ENCODE assay signal across 8 cellular contexts in genomic region chr2:36966370-36967235, GRCh38. TPM values are rescaled to one million over a fixed set of nuclear protein-coding genes. Genes with fewer than 3 reads are reported as not detected.
DNase-seq lines count a peak whose midpoint lies in the region; ATAC-seq and TF ChIP-seq lines count a peak whose summit lies in the region.

Gene STRN (minus strand): TSS chr2:36966536. CDS start chr2:36966463, 73 bp downstream.

- ATAC-seq in GM18505 (IDR thresholded peaks at IDR 0.05; ENCODE audit: unreplicated experiment) (peak; percentile 99), HG02970 (IDR thresholded peaks at IDR 0.05; ENCODE audit: low FRiP score, unreplicated experiment) (peak; percentile 99)

- TF ChIP-seq POLR2A in GM18505 (IDR thresholded peaks at IDR 0.05; ENCODE audit: borderline replicate concordance, extremely low read depth, insufficient read depth, insufficient read length) = peak; percentile 83
- peak; percentile 80 to 85 for TF ChIP-seq POLR2A in uterus (IDR thresholded peaks at IDR 0.05)

- H3K9me3 ChIP-seq in right atrium auricular region = no peaks in the 10 kb centered on the region
- H3K9me3 ChIP-seq in uterus = no peaks in the 10 kb centered on the region

- TF ChIP-seq CTCF in right atrium auricular region (IDR thresholded peaks at IDR 0.05) = no peak
- peak in 1 of 4 experiments; percentile 23 for TF ChIP-seq CTCF in uterus (IDR thresholded peaks at IDR 0.05)

- H3K27ac ChIP-seq in angular gyrus (ENCODE audit: low read depth, low read length) (peak within 1 kb of the TSS; percentile 68), right atrium auricular region (peak within 1 kb of the TSS; percentile 90 to 91), uterus (peak within 1 kb of the TSS; percentile 85 to 88)

- no peaks in the 10 kb centered on the region for H3K27me3 ChIP-seq in right atrium auricular region
- H3K27me3 ChIP-seq in uterus = no peaks in the 10 kb centered on the region

- H3K4me1 ChIP-seq in right atrium auricular region (peaks cover 0 to 34% of the 10 kb centered on the region in 2 donors), uterus (no peaks in the 10 kb centered on the region)

- H3K4me3 ChIP-seq in right atrium auricular region = peak within 1 kb of the TSS; percentile 87 to 88
- peak within 1 kb of the TSS; percentile 71 to 100 for H3K4me3 ChIP-seq in uterus

- H3K36me3 ChIP-seq in right atrium auricular region (no peaks in the 10 kb centered on the region), uterus (no peaks in the 10 kb centered on the region)

- intact Hi-C loops in uterus (cut with DNase I; ENCODE audit: low total_unique reads) = no loop called here

- DNase-seq in NCI-H187 treated with DMSO at 0.1 percent for 48 hours (lab: John Stamatoyannopoulos, UW) (peak; percentile 77), T-helper 2 cell (peak; percentile 95 to 99 (median 96)), right atrium auricular region (ENCODE audit: low spot score) (peak; percentile 95), putamen (ENCODE audit: low spot score) (peak; percentile 98), uterus (peak; percentile 93 to 98)

RNA-seq across cellular contexts. Expression of gene STRN, which starts in this region (rescaled TPM):
- total RNA-seq in right atrium auricular region (10 to 100 TPM; 29.2 to 34.5 TPM), uterus (10 to 100 TPM; 12.0 to 29.0 (median 20.2) TPM)

Comparison
In these comparisons a context has a peak if more than half of its experiments do, and no peak if none do; other contexts are left out.
1. Peak in every context shown above with its lines: DNase-seq, ATAC-seq, H3K4me3 ChIP-seq and H3K27ac ChIP-seq.